1 cellular context compared by ENCODE assay signal in genomic region chr17:28488154-28488883, GRCh38.
A peak's percentile ranks its signal among the peaks of the same experiment; 100 is the strongest.
TF ChIP-seq lines count a peak whose summit lies in the region.

No MANE protein-coding gene starts in this region.

TF ChIP-seq in HepG2, 621 proteins besides CTCF, POLR2A, EP300 and RAD21 (continued from another document and continues in another):
- TF ChIP-seq ELF4 (CRISPR knock-in tag; IDR thresholded peaks at IDR 0.05; ENCODE audit: borderline replicate concordance), result no peak
- no peak for TF ChIP-seq TBX3 (IDR thresholded peaks at IDR 0.05; ENCODE audit: borderline replicate concordance)
- TF ChIP-seq HIC2 (CRISPR knock-in tag; IDR thresholded peaks at IDR 0.05; ENCODE audit: low read depth), result peak; percentile 81
- TF ChIP-seq, protein P1, sequence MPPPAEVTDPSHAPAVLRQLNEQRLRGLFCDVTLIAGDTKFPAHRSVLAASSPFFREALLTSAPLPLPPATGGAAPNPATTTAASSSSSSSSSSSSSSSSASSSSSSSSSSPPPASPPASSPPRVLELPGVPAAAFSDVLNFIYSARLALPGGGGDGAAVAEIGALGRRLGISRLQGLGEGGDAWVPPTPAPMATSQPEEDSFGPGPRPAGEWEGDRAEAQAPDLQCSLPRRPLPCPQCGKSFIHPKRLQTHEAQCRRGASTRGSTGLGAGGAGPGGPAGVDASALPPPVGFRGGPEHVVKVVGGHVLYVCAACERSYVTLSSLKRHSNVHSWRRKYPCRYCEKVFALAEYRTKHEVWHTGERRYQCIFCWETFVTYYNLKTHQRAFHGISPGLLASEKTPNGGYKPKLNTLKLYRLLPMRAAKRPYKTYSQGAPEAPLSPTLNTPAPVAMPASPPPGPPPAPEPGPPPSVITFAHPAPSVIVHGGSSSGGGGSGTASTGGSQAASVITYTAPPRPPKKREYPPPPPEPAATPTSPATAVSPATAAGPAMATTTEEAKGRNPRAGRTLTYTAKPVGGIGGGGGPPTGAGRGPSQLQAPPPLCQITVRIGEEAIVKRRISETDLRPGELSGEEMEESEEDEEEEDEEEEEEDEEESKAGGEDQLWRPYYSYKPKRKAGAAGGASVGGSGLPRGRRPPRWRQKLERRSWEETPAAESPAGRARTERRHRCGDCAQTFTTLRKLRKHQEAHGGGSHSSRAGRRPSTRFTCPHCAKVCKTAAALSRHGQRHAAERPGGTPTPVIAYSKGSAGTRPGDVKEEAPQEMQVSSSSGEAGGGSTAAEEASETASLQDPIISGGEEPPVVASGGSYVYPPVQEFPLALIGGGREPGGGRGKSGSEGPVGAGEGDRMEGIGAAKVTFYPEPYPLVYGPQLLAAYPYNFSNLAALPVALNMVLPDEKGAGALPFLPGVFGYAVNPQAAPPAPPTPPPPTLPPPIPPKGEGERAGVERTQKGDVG (CRISPR knock-in tag; IDR thresholded peaks at IDR 0.05; ENCODE audit: borderline replicate concordance), result no peak
- TF ChIP-seq NFKBIZ (CRISPR knock-in tag; IDR thresholded peaks at IDR 0.05), result no peak
- no peak for TF ChIP-seq THAP11 (CRISPR knock-in tag; IDR thresholded peaks at IDR 0.05)
- TF ChIP-seq ZMYM2 (CRISPR knock-in tag; IDR thresholded peaks at IDR 0.05), result no peak
- no peak for TF ChIP-seq ZNF780A (CRISPR knock-in tag; IDR thresholded peaks at IDR 0.05)
- no peak for TF ChIP-seq ZNF607 (CRISPR knock-in tag; IDR thresholded peaks at IDR 0.05; ENCODE audit: borderline replicate concordance)
- no peak for TF ChIP-seq CBX2 (IDR thresholded peaks at IDR 0.05; ENCODE audit: low read depth, low read length)
- TF ChIP-seq CBX2 (CRISPR knock-in tag; IDR thresholded peaks at IDR 0.05; ENCODE audit: low read depth), result no peak
- no peak for TF ChIP-seq RERE (CRISPR knock-in tag; IDR thresholded peaks at IDR 0.05; ENCODE audit: low read depth)
- peak; percentile 38; the same call in 1 of the 2 replicates for TF ChIP-seq HDAC1 (CRISPR knock-in tag; IDR thresholded peaks at IDR 0.05)
- TF ChIP-seq HNRNPL (IDR thresholded peaks at IDR 0.05; ENCODE audit: low read depth, low read length), result peak; percentile 84
- TF ChIP-seq ZNF546 (CRISPR knock-in tag; conservative IDR thresholded peaks at IDR 0.05), result no peak
- no peak for TF ChIP-seq SMAD3 (CRISPR knock-in tag; IDR thresholded peaks at IDR 0.05)
- no peak for TF ChIP-seq MLLT10 (CRISPR knock-in tag; IDR thresholded peaks at IDR 0.05)
- TF ChIP-seq HOXA5 (CRISPR knock-in tag; IDR thresholded peaks at IDR 0.05), result no peak
- TF ChIP-seq PREB (CRISPR knock-in tag; IDR thresholded peaks at IDR 0.05), result no peak
- TF ChIP-seq, protein P2, sequence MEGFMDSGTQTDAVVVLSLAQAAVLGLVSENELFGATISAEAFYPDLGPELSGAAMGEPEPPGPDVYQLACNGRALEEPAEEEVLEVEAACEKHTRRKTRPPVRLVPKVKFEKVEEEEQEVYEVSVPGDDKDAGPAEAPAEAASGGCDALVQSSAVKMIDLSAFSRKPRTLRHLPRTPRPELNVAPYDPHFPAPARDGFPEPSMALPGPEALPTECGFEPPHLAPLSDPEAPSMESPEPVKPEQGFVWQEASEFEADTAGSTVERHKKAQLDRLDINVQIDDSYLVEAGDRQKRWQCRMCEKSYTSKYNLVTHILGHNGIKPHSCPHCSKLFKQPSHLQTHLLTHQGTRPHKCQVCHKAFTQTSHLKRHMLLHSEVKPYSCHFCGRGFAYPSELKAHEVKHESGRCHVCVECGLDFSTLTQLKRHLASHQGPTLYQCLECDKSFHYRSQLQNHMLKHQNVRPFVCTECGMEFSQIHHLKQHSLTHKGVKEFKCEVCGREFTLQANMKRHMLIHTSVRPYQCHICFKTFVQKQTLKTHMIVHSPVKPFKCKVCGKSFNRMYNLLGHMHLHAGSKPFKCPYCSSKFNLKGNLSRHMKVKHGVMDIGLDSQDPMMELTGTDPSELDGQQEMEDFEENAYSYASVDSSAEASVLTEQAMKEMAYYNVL (CRISPR knock-in tag; IDR thresholded peaks at IDR 0.05; ENCODE audit: borderline replicate concordance), result no peak
- no peak for TF ChIP-seq ZBTB38 (CRISPR knock-in tag; IDR thresholded peaks at IDR 0.05)
- TF ChIP-seq NFIC (IDR thresholded peaks at IDR 0.05; ENCODE audit: low read length), result no peak
- TF ChIP-seq ZNF83 (CRISPR knock-in tag; IDR thresholded peaks at IDR 0.05; ENCODE audit: borderline replicate concordance), result no peak
- no peak for TF ChIP-seq FOXA1 (IDR thresholded peaks at IDR 0.05)
- TF ChIP-seq FOXA1 (CRISPR knock-in tag; IDR thresholded peaks at IDR 0.05), result no peak
- TF ChIP-seq CAMTA2 (CRISPR knock-in tag; IDR thresholded peaks at IDR 0.05; ENCODE audit: borderline replicate concordance), result no peak
- TF ChIP-seq E2F2 (CRISPR knock-in tag; IDR thresholded peaks at IDR 0.05; ENCODE audit: borderline replicate concordance), result no peak
- no peak for TF ChIP-seq FIP1L1 (IDR thresholded peaks at IDR 0.05; ENCODE audit: borderline replicate concordance, insufficient read depth, low read depth, low read length)
- TF ChIP-seq PCBP2 (optimal IDR thresholded peaks at IDR 0.05; ENCODE audit: low read depth, low read length, poor library complexity, severe bottlenecking), result no peak
- no peak for TF ChIP-seq EEA1 (CRISPR knock-in tag; IDR thresholded peaks at IDR 0.05; ENCODE audit: borderline replicate concordance)
- no peak for TF ChIP-seq ZNF44 (CRISPR knock-in tag; IDR thresholded peaks at IDR 0.05)
- TF ChIP-seq ZNF670 (CRISPR knock-in tag; IDR thresholded peaks at IDR 0.05; ENCODE audit: borderline replicate concordance), result no peak
- TF ChIP-seq ZNF343 (CRISPR knock-in tag; IDR thresholded peaks at IDR 0.05), result no peak
- TF ChIP-seq NR2F1 (CRISPR knock-in tag; IDR thresholded peaks at IDR 0.05), result no peak
- TF ChIP-seq SMAD9 (CRISPR knock-in tag; IDR thresholded peaks at IDR 0.05), result no peak
- TF ChIP-seq ERF (CRISPR knock-in tag; IDR thresholded peaks at IDR 0.05), result no peak
- no peak for TF ChIP-seq PRPF4 (IDR thresholded peaks at IDR 0.05; ENCODE audit: low read depth, low read length, poor library complexity, severe bottlenecking)
- no peak for TF ChIP-seq ZNF12 (CRISPR knock-in tag; IDR thresholded peaks at IDR 0.05)
- TF ChIP-seq ATF1 (CRISPR knock-in tag; IDR thresholded peaks at IDR 0.05), result no peak
- no peak for TF ChIP-seq FLYWCH1 (CRISPR knock-in tag; IDR thresholded peaks at IDR 0.05)
- no peak for TF ChIP-seq ZNF816 (CRISPR knock-in tag; IDR thresholded peaks at IDR 0.05; ENCODE audit: borderline replicate concordance)
- TF ChIP-seq NFKB2 (CRISPR knock-in tag; IDR thresholded peaks at IDR 0.05; ENCODE audit: borderline replicate concordance), result no peak
- no peak for TF ChIP-seq ZFYVE20 (CRISPR knock-in tag; IDR thresholded peaks at IDR 0.05; ENCODE audit: borderline replicate concordance, low read depth)
- TF ChIP-seq MEF2D (CRISPR knock-in tag; IDR thresholded peaks at IDR 0.05), result no peak
- no peak for TF ChIP-seq ZFX (CRISPR knock-in tag; IDR thresholded peaks at IDR 0.05; ENCODE audit: low read depth)
- TF ChIP-seq, protein P3, sequence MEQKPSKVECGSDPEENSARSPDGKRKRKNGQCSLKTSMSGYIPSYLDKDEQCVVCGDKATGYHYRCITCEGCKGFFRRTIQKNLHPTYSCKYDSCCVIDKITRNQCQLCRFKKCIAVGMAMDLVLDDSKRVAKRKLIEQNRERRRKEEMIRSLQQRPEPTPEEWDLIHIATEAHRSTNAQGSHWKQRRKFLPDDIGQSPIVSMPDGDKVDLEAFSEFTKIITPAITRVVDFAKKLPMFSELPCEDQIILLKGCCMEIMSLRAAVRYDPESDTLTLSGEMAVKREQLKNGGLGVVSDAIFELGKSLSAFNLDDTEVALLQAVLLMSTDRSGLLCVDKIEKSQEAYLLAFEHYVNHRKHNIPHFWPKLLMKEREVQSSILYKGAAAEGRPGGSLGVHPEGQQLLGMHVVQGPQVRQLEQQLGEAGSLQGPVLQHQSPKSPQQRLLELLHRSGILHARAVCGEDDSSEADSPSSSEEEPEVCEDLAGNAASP (CRISPR knock-in tag; IDR thresholded peaks at IDR 0.05; ENCODE audit: borderline replicate concordance), result no peak
- peak; percentile 34 for TF ChIP-seq STAG1 (CRISPR knock-in tag; IDR thresholded peaks at IDR 0.05)
- TF ChIP-seq ZBTB44 (CRISPR knock-in tag; IDR thresholded peaks at IDR 0.05), result no peak
- TF ChIP-seq ZNF652 (CRISPR knock-in tag; IDR thresholded peaks at IDR 0.05; ENCODE audit: borderline replicate concordance, low read depth), result no peak; the same call in 1 of the 2 replicates
- TF ChIP-seq YEATS2 (CRISPR knock-in tag; IDR thresholded peaks at IDR 0.05; ENCODE audit: borderline replicate concordance), result no peak
- no peak for TF ChIP-seq KLF6 (CRISPR knock-in tag; IDR thresholded peaks at IDR 0.05)
- TF ChIP-seq ZKSCAN1 (IDR thresholded peaks at IDR 0.05; ENCODE audit: low read length), result no peak
- TF ChIP-seq SIX1 (CRISPR knock-in tag; IDR thresholded peaks at IDR 0.05; ENCODE audit: borderline replicate concordance), result no peak
- no peak for TF ChIP-seq FOXA3 (CRISPR knock-in tag; IDR thresholded peaks at IDR 0.05)
- no peak for TF ChIP-seq ELF3 (CRISPR knock-in tag; IDR thresholded peaks at IDR 0.05)
- TF ChIP-seq ZNF235 (CRISPR knock-in tag; IDR thresholded peaks at IDR 0.05; ENCODE audit: borderline replicate concordance), result no peak
- TF ChIP-seq NAIF1 (CRISPR knock-in tag; IDR thresholded peaks at IDR 0.05; ENCODE audit: borderline replicate concordance), result no peak
- no peak for TF ChIP-seq XBP1 (CRISPR knock-in tag; IDR thresholded peaks at IDR 0.05)
